18 cellular contexts compared by ENCODE assay signal in the genomic region with DNA sequence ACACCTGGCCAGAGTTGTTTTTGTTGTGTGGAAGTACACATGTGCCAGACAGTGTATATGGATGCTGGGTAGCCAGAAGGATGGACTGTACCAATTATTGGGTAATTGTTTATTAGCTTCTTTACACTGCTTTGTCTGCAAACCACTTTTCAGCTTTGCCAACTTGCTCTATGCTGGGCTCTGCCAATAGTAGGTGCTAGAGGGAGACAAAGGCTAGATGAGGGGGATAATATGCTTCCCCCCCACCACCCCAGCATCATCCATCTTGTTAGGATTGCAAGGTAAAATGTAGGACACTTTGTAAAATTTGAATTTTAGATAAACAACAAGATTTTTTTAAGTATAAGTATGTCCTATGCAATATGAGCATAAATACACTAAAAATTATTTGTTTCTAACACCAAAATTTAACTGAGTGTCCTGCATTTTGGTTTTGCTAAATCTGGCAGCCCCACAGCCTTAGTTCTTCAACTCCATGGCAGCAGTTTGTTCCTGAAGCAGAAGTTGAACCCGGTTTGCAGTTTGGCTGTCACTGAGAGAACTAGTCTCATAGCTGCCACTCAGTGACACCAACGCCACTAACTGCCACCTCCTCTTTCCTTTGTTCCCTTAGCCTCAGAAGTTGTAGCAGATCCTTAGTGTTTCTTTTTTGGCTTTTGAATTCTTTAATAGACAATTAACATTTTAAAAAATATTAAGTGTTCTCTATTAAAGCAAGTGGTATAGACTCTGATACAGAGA.
DNase-seq lines count a peak whose midpoint lies in the region; ATAC-seq and TF ChIP-seq lines count a peak whose summit lies in the region.
"Had no signal": no experiment of that assay in that cellular context is flagged by ENCODE, and none has a peak within 500 bp of the region (broad histone marks: within the 10 kb centered on the region; RNA-seq: fewer than 3 reads in every experiment).

No MANE protein-coding gene starts in this region.

- H3F3A ChIP-seq in PC-9 (ENCODE audit: insufficient read depth, low read depth) = no peaks in the 10 kb centered on the region

- POLR2A ChIA-PET in PC-9 (lab: Charles Lee; ENCODE audit: unreplicated experiment) = no interaction called here
- POLR2A ChIA-PET in GM10248 (lab: Yijun Ruan, JAX) = no interaction called here

- BruUV-seq in PC-9 (replicated peaks; lab: Mats Ljungman, UMichigan) = no TSS peak

- ATAC-seq in HG02981 (IDR thresholded peaks at IDR 0.05; ENCODE audit: unreplicated experiment) = no peak
- ATAC-seq: activated T-cell treated with anti-CD3 and anti-CD28 coated beads, Interleukin-2, amount 50 U/mL, for 4 hours; pancreas had no signal

- H3K4me3 Mint-ChIP-seq in HFFc6 (no peak overlapping the region), nephron progenitor cell (no peak overlapping the region)
- H3K4me3 Mint-ChIP-seq: activated CD4-positive, alpha-beta memory T cell treated with anti-CD3 and anti-CD28 coated beads for 36 hours; activated naive CD8-positive, alpha-beta T cell; activated T-cell treated with anti-CD3 and anti-CD28 coated beads, Interleukin-2, amount 50 U/mL, for 4 hours had no signal

- H3K36me3 Mint-ChIP-seq in HFFc6 (ENCODE audit: low read depth) (no peaks in the 10 kb centered on the region), nephron progenitor cell (ENCODE audit: low read depth) (no peaks in the 10 kb centered on the region)
- H3K36me3 Mint-ChIP-seq: activated CD4-positive, alpha-beta memory T cell treated with anti-CD3 and anti-CD28 coated beads for 36 hours; activated naive CD8-positive, alpha-beta T cell had no signal

- in situ Hi-C loops in astrocyte of the cerebellum (cut with HindIII; ENCODE audit: low sequenced_read_pairs) = no loop called here

- no peak overlapping the region for H3K4me2 ChIP-seq in PC-9
- H3K4me2 ChIP-seq: BLaER1 had no signal

- no peaks in the 10 kb centered on the region for H3K36me3 ChIP-seq in PC-9 (ENCODE audit: low read depth)
- H3K36me3 ChIP-seq: BLaER1, pancreas had no signal

- no peak overlapping the region for H3K4me3 ChIP-seq in GM12864 (ENCODE audit: low read depth, low read length)
- no peak overlapping the region for H3K4me3 ChIP-seq in astrocyte of the cerebellum (ENCODE audit: low read depth, low read length)
- H3K4me3 ChIP-seq in PC-9 = no peak overlapping the region
- H3K4me3 ChIP-seq: BLaER1, pancreas had no signal

- H3K4me1 Mint-ChIP-seq in HFFc6 (ENCODE audit: low read depth) (peaks cover 18% of the 10 kb centered on the region), nephron progenitor cell (peaks cover 16% of the 10 kb centered on the region)

- no peaks in the 10 kb centered on the region for H3K9me2 ChIP-seq in PC-9 (ENCODE audit: insufficient read depth)

- DNase-seq in GM12864 (ENCODE audit: low read depth) (no peak), HFFc6 (no peak), astrocyte of the cerebellum (ENCODE audit: low read depth) (no peak), nephron progenitor cell (no peak), PC-9 (no peak), GM10248 (ENCODE audit: extremely low spot score) (no peak)
- DNase-seq: activated CD4-positive, alpha-beta memory T cell treated with anti-CD3 and anti-CD28 coated beads for 36 hours; activated T-cell treated with anti-CD3 and anti-CD28 coated beads, Interleukin-2, amount 50 U/mL, for 4 hours; DMS53; effector CD4-positive, alpha-beta T cell; NCI-H2029 treated with DMSO at 0.1 percent for 48 hours; NCI-H524 treated with DMSO at 0.1 percent for 48 hours; pancreas; small intestine; SW 1271 had no signal

- H3K27ac ChIP-seq in PC-9 = no peak overlapping the region
- H3K27ac ChIP-seq: BLaER1, pancreas had no signal

- H3K9me3 Mint-ChIP-seq in HFFc6 (no peaks in the 10 kb centered on the region), nephron progenitor cell (no peaks in the 10 kb centered on the region)
- H3K9me3 Mint-ChIP-seq: activated CD4-positive, alpha-beta memory T cell treated with anti-CD3 and anti-CD28 coated beads for 36 hours; activated T-cell treated with anti-CD3 and anti-CD28 coated beads, Interleukin-2, amount 50 U/mL, for 4 hours had no signal

- H3K9me3 ChIP-seq in PC-9 (ENCODE audit: insufficient read depth, low read depth) = no peaks in the 10 kb centered on the region
- H3K9me3 ChIP-seq: BLaER1, pancreas had no signal

- H3K27me3 Mint-ChIP-seq in HFFc6 (ENCODE audit: insufficient read depth) = no peaks in the 10 kb centered on the region
- H3K27me3 Mint-ChIP-seq in nephron progenitor cell (ENCODE audit: low read depth, poor library complexity) = no peaks in the 10 kb centered on the region
- H3K27me3 Mint-ChIP-seq: activated CD4-positive, alpha-beta memory T cell treated with anti-CD3 and anti-CD28 coated beads for 36 hours; activated naive CD8-positive, alpha-beta T cell had no signal

- H4K20me1 ChIP-seq in PC-9 (ENCODE audit: insufficient read depth) = no peaks in the 10 kb centered on the region
- H4K20me1 ChIP-seq: BLaER1 had no signal

- H2AFZ ChIP-seq in PC-9 = no peak overlapping the region

- no peaks in the 10 kb centered on the region for H3K79me2 ChIP-seq in PC-9 (ENCODE audit: low read depth)

- TF ChIP-seq CTCF in GM12864 (IDR thresholded peaks at IDR 0.05; ENCODE audit: low read depth, low read length, missing control alignments) (peak; percentile 37), HFFc6 (IDR thresholded peaks at IDR 0.05) (peak; percentile 41), astrocyte of the cerebellum (IDR thresholded peaks at IDR 0.05; ENCODE audit: low read depth, low read length, missing control alignments) (peak; percentile 11), nephron progenitor cell (IDR thresholded peaks at IDR 0.05) (peak; percentile 9), PC-9 (conservative IDR thresholded peaks at IDR 0.05) (no peak), GM10248 (IDR thresholded peaks at IDR 0.05; ENCODE audit: control extremely low read depth, extremely low read depth, low read depth, missing control alignments) (no peak)

- CTCF ChIA-PET in PC-9 (lab: Charles Lee) (no interaction called here), GM10248 (lab: Yijun Ruan, JAX) (interaction anchor here (1.1 to 3.6 kb wide), 5 partner anchors 10 to 155 kb away, joined by 3 to 16 read pairs (median 4); no protein-coding TSS in a partner anchor)

- intact Hi-C loops in PC-9 (cut with micrococcal nuclease; ENCODE audit: unreplicated experiment) = no loop called here

- H3K27ac Mint-ChIP-seq in HFFc6 (no peak overlapping the region), nephron progenitor cell (no peak overlapping the region)
- H3K27ac Mint-ChIP-seq: activated CD4-positive, alpha-beta memory T cell treated with anti-CD3 and anti-CD28 coated beads for 36 hours; activated naive CD8-positive, alpha-beta T cell had no signal

- H3K27me3 ChIP-seq in PC-9 (ENCODE audit: insufficient read depth, low read depth) = no peaks in the 10 kb centered on the region
- H3K27me3 ChIP-seq: BLaER1, pancreas had no signal

- H3K4me1 ChIP-seq in PC-9 (replicated peaks; ENCODE audit: insufficient read depth) = peaks cover 7% of the 10 kb centered on the region
- H3K4me1 ChIP-seq: pancreas had no signal

Comparison
In these comparisons a context has a peak if more than half of its experiments do, and no peak if none do; other contexts are left out.
1. CTCF ChIP-seq: peak in GM12864 (single experiment), HFFc6 (single experiment), astrocyte of the cerebellum (single experiment) and nephron progenitor cell (single experiment); none in PC-9 (single experiment) and GM10248 (single experiment).